26 cellular contexts compared by ENCODE assay signal in the genomic region with DNA sequence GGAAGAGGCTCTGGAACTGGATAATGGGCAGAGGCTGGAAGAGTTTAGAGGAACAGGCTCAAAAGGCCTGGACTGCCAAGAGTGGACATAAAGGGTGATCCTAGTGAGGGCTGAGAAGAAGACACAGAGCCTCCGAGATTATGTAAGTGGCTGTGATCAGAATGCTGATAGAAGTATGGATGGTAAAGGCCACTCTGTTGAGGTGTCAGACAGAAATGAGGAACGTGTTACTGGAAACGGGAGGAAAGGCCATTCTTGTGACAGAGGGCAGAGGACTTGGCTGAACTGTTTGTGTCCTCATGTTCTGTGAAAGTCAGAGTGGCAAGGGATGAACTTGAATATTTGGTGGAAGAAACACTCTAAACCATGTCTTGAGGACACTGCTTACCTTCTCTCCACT. TPM values are rescaled to one million over a fixed set of nuclear protein-coding genes. Genes with fewer than 3 reads are reported as not detected.
"Had no signal": no experiment of that assay in that cellular context is flagged by ENCODE, and none has a peak within 500 bp of the region (broad histone marks: within the 10 kb centered on the region; RNA-seq: fewer than 3 reads in every experiment).

No MANE protein-coding gene starts in this region.

- H3K27me3 ChIP-seq: adrenal gland, SJCRH30 had no signal

- H3K4me1 Mint-ChIP-seq: activated naive CD8-positive, alpha-beta T cell treated with anti-CD3 and anti-CD28 coated beads for 36 hours had no signal

- ATAC-seq: activated CD4-positive, CD25-positive, alpha-beta regulatory T cell treated with anti-CD3 and anti-CD28 coated beads, Interleukin-2, amount 50 U/mL, for 24 hours; activated CD8-positive, alpha-beta T cell treated with anti-CD3 and anti-CD28 coated beads, Interleukin-2, amount 10 ng/mL, durations not matched to agents 7 days and 5 days; activated T-cell treated with anti-CD3 and anti-CD28 coated beads, Interleukin-2, amount 50 U/mL, for 4 hours had no signal

- H3K4me3 Mint-ChIP-seq: activated CD8-positive, alpha-beta T cell treated with anti-CD3 and anti-CD28 coated beads, Interleukin-2, amount 10 ng/mL, durations not matched to agents 7 days and 5 days; activated naive CD4-positive, alpha-beta T cell treated with anti-CD3 and anti-CD28 coated beads for 36 hours; activated naive CD8-positive, alpha-beta T cell treated with anti-CD3 and anti-CD28 coated beads for 36 hours; activated T-cell treated with anti-CD3 and anti-CD28 coated beads, Interleukin-2, amount 50 U/mL, for 4 hours; IgD-negative memory B cell had no signal

- H3K36me3 Mint-ChIP-seq: activated naive CD8-positive, alpha-beta T cell treated with anti-CD3 and anti-CD28 coated beads for 36 hours; IgD-negative memory B cell had no signal

- H3K27ac Mint-ChIP-seq: activated CD8-positive, alpha-beta T cell treated with anti-CD3 and anti-CD28 coated beads, Interleukin-2, amount 10 ng/mL, durations not matched to agents 7 days and 5 days; activated naive CD4-positive, alpha-beta T cell treated with anti-CD3 and anti-CD28 coated beads for 36 hours; activated naive CD8-positive, alpha-beta T cell treated with anti-CD3 and anti-CD28 coated beads for 36 hours; IgD-negative memory B cell had no signal

- DNase-seq: activated CD4-positive, alpha-beta T cell treated with anti-CD3 and anti-CD28 coated beads for 4 hours; activated CD8-positive, alpha-beta T cell treated with anti-CD3 and anti-CD28 coated beads, Interleukin-2, amount 10 ng/mL, durations not matched to agents 7 days and 5 days; activated gamma-delta T cell; activated naive CD4-positive, alpha-beta T cell treated with anti-CD3 and anti-CD28 coated beads for 36 hours; activated naive CD8-positive, alpha-beta T cell treated with anti-CD3 and anti-CD28 coated beads for 36 hours; activated T-cell treated with anti-CD3 and anti-CD28 coated beads, Interleukin-2, amount 50 U/mL, for 4 hours; anterior cingulate cortex; KG1; NCI-H1092; NCI-H1417; NCI-H2029; NCI-H2107; NCI-H2171 treated with DMSO at 0.1 percent for 48 hours; NCI-H226; NCI-H510A; NCI-H526 treated with DMSO at 0.1 percent for 48 hours; NCI-H82; Right ventricle myocardium superior; SJCRH30; SK-N-SH; T-helper 1 cell had no signal

- H3K36me3 ChIP-seq: adrenal gland, SJCRH30 had no signal

- H3K9me3 ChIP-seq: adrenal gland, SJCRH30, SK-N-SH had no signal

- H3K27ac ChIP-seq: adrenal gland, SJCRH30 had no signal

- H3K4me1 ChIP-seq: adrenal gland, SJCRH30 had no signal

- H3K4me3 ChIP-seq: adrenal gland, SJCRH30 had no signal

- H3K27me3 Mint-ChIP-seq: activated naive CD8-positive, alpha-beta T cell treated with anti-CD3 and anti-CD28 coated beads for 36 hours had no signal

RNA-seq across cellular contexts. Expression of a gene that starts 6.7 kb away (rescaled TPM):
- total RNA-seq: LHCN-M2, RPMI7951 had no signal
